ENCODE assay signal across 2 cellular contexts in genomic region chr16:12163970-12164369, GRCh38.
TF ChIP-seq lines count a peak whose summit lies in the region.

No MANE protein-coding gene starts in this region.

TF ChIP-seq in HepG2, 621 proteins besides CTCF, POLR2A, EP300 and RAD21:
- no peak for TF ChIP-seq SRY (CRISPR knock-in tag; IDR thresholded peaks at IDR 0.05)
- no peak for TF ChIP-seq ZBTB21 (CRISPR knock-in tag; IDR thresholded peaks at IDR 0.05)
- TF ChIP-seq ZFP82 (CRISPR knock-in tag; IDR thresholded peaks at IDR 0.05; ENCODE audit: borderline replicate concordance): no peak
- TF ChIP-seq MTF1 (CRISPR knock-in tag; IDR thresholded peaks at IDR 0.05): no peak
- no peak for TF ChIP-seq ZFP37 (CRISPR knock-in tag; IDR thresholded peaks at IDR 0.05; ENCODE audit: borderline replicate concordance)
- peak; percentile 63; the same call in 1 of the 2 replicates for TF ChIP-seq ZMYM3 (CRISPR knock-in tag; IDR thresholded peaks at IDR 0.05)

TF ChIP-seq in H1, 55 proteins besides CTCF, POLR2A, EP300 and RAD21:
- no peak for TF ChIP-seq RBBP5 (IDR thresholded peaks at IDR 0.05; ENCODE audit: borderline replicate concordance, low read depth, low read length)
- 0 out of 2 replicates have a peak, but pooled peaks have one; percentile 47 for TF ChIP-seq KDM1A (IDR thresholded peaks at IDR 0.05; ENCODE audit: borderline replicate concordance, low read length)
TF ChIP-seq in H1: peak in this region for 1.
